Comparison of ENCODE assay signal across 8 cellular contexts in genomic region chr13:79973533-79973963, GRCh38.
A peak's percentile ranks its signal among the peaks of the same experiment; 100 is the strongest.
DNase-seq lines count a peak whose midpoint lies in the region; ATAC-seq and TF ChIP-seq lines count a peak whose summit lies in the region.

No MANE protein-coding gene starts in this region.

- H3K4me3 ChIP-seq in Peyer's patch, result no peak overlapping the region
- H3K4me3 ChIP-seq in hepatocyte, result no peak overlapping the region
- H3K4me3 ChIP-seq in CD8-positive, alpha-beta T cell (ENCODE audit: low read depth, low read length), result no peak overlapping the region
- H3K4me3 ChIP-seq in naive thymus-derived CD4-positive, alpha-beta T cell (ENCODE audit: low read length), result no peak overlapping the region

- H3K4me1 ChIP-seq in Peyer's patch (no peaks in the 10 kb centered on the region), hepatocyte (ENCODE audit: insufficient read depth) (no peaks in the 10 kb centered on the region)
- no peaks in the 10 kb centered on the region for H3K4me1 ChIP-seq in CD8-positive, alpha-beta T cell (ENCODE audit: insufficient read depth, low read length)
- H3K4me1 ChIP-seq in naive thymus-derived CD4-positive, alpha-beta T cell (ENCODE audit: control insufficient read depth in 2 of 2, insufficient read depth in 2 of 2, low read length in 2 of 2), result no peaks in the 10 kb centered on the region

- CTCF ChIA-PET in CD8-positive, alpha-beta T cell (lab: Charles Lee), result interaction anchor here (0.7 kb wide), 1 partner anchor 40 kb away, joined by 4 read pairs; no protein-coding TSS in a partner anchor
- CTCF ChIA-PET in naive thymus-derived CD4-positive, alpha-beta T cell (lab: Charles Lee), result no interaction called here

- H3K27me3 ChIP-seq in Peyer's patch, result no peaks in the 10 kb centered on the region
- no peaks in the 10 kb centered on the region for H3K27me3 ChIP-seq in hepatocyte
- H3K27me3 ChIP-seq in CD8-positive, alpha-beta T cell (ENCODE audit: insufficient read depth, low read length), result no peaks in the 10 kb centered on the region
- H3K27me3 ChIP-seq in naive thymus-derived CD4-positive, alpha-beta T cell (ENCODE audit: control insufficient read depth in 2 of 2, insufficient read depth in 2 of 2, low read length in 2 of 2), result no peaks in the 10 kb centered on the region

- no peaks in the 10 kb centered on the region for H3K27me3 Mint-ChIP-seq in nephron progenitor cell (ENCODE audit: low read depth, poor library complexity)
- no peaks in the 10 kb centered on the region for H3K27me3 Mint-ChIP-seq in CD8-positive, alpha-beta T cell (ENCODE audit: low read depth)
- no peaks in the 10 kb centered on the region for H3K27me3 Mint-ChIP-seq in naive thymus-derived CD4-positive, alpha-beta T cell

- no peaks in the 10 kb centered on the region for H3K4me1 Mint-ChIP-seq in nephron progenitor cell
- H3K4me1 Mint-ChIP-seq in CD8-positive, alpha-beta T cell (ENCODE audit: low read depth), result no peaks in the 10 kb centered on the region
- H3K4me1 Mint-ChIP-seq in naive thymus-derived CD4-positive, alpha-beta T cell, result no peaks in the 10 kb centered on the region

- no peaks in the 10 kb centered on the region for H3K79me2 ChIP-seq in hepatocyte

- WGBS in hepatocyte (ENCODE audit: low lambda C conversion rate, missing lambda C conversion rate), result 98% methylated on average over 4 of the region's 4 CpGs

- TF ChIP-seq CTCF in Peyer's patch (IDR thresholded peaks at IDR 0.05) (peak in 4 of 6 experiments; percentile 28 to 55 (median 36)), hepatocyte (IDR thresholded peaks at IDR 0.05; ENCODE audit: poor library complexity) (peak; percentile 32), nephron progenitor cell (IDR thresholded peaks at IDR 0.05) (no peak)
- no peak for TF ChIP-seq CTCF in CD8-positive, alpha-beta T cell (IDR thresholded peaks at IDR 0.05)

- H3K9me3 ChIP-seq in Peyer's patch, result peaks cover 0 to 4% (median 1%) of the 10 kb centered on the region in 4 donors
- H3K9me3 ChIP-seq in hepatocyte (ENCODE audit: low read depth), result no peaks in the 10 kb centered on the region
- no peaks in the 10 kb centered on the region for H3K9me3 ChIP-seq in CD8-positive, alpha-beta T cell (ENCODE audit: low read length)
- no peaks in the 10 kb centered on the region for H3K9me3 ChIP-seq in naive thymus-derived CD4-positive, alpha-beta T cell (ENCODE audit: control insufficient read depth in 2 of 3, low read length in 3 of 3)

- POLR2A ChIA-PET in CD8-positive, alpha-beta T cell (lab: Charles Lee), result no interaction called here
- POLR2A ChIA-PET in naive thymus-derived CD4-positive, alpha-beta T cell (lab: Charles Lee), result no interaction called here

- no peaks in the 10 kb centered on the region for H3K36me3 ChIP-seq in Peyer's patch
- H3K36me3 ChIP-seq in hepatocyte (replicated peaks; ENCODE audit: insufficient read depth, low read depth), result no peaks in the 10 kb centered on the region
- H3K36me3 ChIP-seq in CD8-positive, alpha-beta T cell (ENCODE audit: insufficient read depth, low read length), result no peaks in the 10 kb centered on the region
- no peaks in the 10 kb centered on the region for H3K36me3 ChIP-seq in naive thymus-derived CD4-positive, alpha-beta T cell (ENCODE audit: control insufficient read depth in 2 of 3, insufficient read depth in 3 of 3, low read length in 3 of 3)

- H3K4me2 ChIP-seq in hepatocyte, result no peak overlapping the region

- H3K27ac ChIP-seq in Peyer's patch (no peak overlapping the region), hepatocyte (no peak overlapping the region)
- H3K27ac ChIP-seq in CD8-positive, alpha-beta T cell (ENCODE audit: low read depth, low read length), result no peak overlapping the region
- H3K27ac ChIP-seq in naive thymus-derived CD4-positive, alpha-beta T cell (ENCODE audit: low read depth, low read length), result no peak overlapping the region

- no peak overlapping the region for H2AFZ ChIP-seq in hepatocyte

- H3K36me3 Mint-ChIP-seq in nephron progenitor cell (ENCODE audit: low read depth), result peaks cover 77% of the 10 kb centered on the region
- H3K36me3 Mint-ChIP-seq in CD8-positive, alpha-beta T cell, result no peaks in the 10 kb centered on the region
- no peaks in the 10 kb centered on the region for H3K36me3 Mint-ChIP-seq in naive thymus-derived CD4-positive, alpha-beta T cell

- no peak for TF ChIP-seq POLR2A in Peyer's patch (IDR thresholded peaks at IDR 0.05)

- H4K20me1 ChIP-seq in hepatocyte (ENCODE audit: insufficient read depth, poor library complexity, severe bottlenecking), result no peaks in the 10 kb centered on the region

- no peak overlapping the region for H3K4me3 Mint-ChIP-seq in nephron progenitor cell
- no peak overlapping the region for H3K4me3 Mint-ChIP-seq in CD8-positive, alpha-beta T cell
- H3K4me3 Mint-ChIP-seq in naive thymus-derived CD4-positive, alpha-beta T cell, result no peak overlapping the region

- H3K9me2 ChIP-seq in hepatocyte (replicated peaks; ENCODE audit: insufficient read depth), result no peaks in the 10 kb centered on the region

- DNase-seq in SKM-1 (lab: John Stamatoyannopoulos, UW; ENCODE audit: unreplicated experiment) (peak; percentile 7), SKM-1 treated with dmso at 0.1 percent for 144 hours (lab: John Stamatoyannopoulos, UW; ENCODE audit: unreplicated experiment) (no peak), Peyer's patch (peak in 1 of 3 donors; percentile 43), hepatocyte (ENCODE audit: low spot score) (no peak), nephron progenitor cell (no peak)
- no peak for DNase-seq in CD8-positive, alpha-beta T cell
- DNase-seq in naive thymus-derived CD4-positive, alpha-beta T cell, result no peak

- intact Hi-C loops in CD8-positive, alpha-beta T cell (cut with DNase I, micrococcal nuclease), result no loop called here
- intact Hi-C loops in naive thymus-derived CD4-positive, alpha-beta T cell (cut with micrococcal nuclease), result no loop called here

- H3K9me3 Mint-ChIP-seq in nephron progenitor cell, result peaks cover 97% of the 10 kb centered on the region
- peaks cover 18% of the 10 kb centered on the region for H3K9me3 Mint-ChIP-seq in CD8-positive, alpha-beta T cell
- peaks cover 0 to 43% (median 12%) of the 10 kb centered on the region in 11 donors for H3K9me3 Mint-ChIP-seq in naive thymus-derived CD4-positive, alpha-beta T cell

- peak; percentile 82 for ATAC-seq in HG02884 (IDR thresholded peaks at IDR 0.05; ENCODE audit: unreplicated experiment)
- ATAC-seq in CD8-positive, alpha-beta T cell, result no peak
- no peak for ATAC-seq in naive thymus-derived CD4-positive, alpha-beta T cell

- H3K27ac Mint-ChIP-seq in nephron progenitor cell, result no peak overlapping the region
- H3K27ac Mint-ChIP-seq in CD8-positive, alpha-beta T cell, result no peak overlapping the region
- H3K27ac Mint-ChIP-seq in naive thymus-derived CD4-positive, alpha-beta T cell, result no peak overlapping the region

Comparison
In these comparisons a context has a peak if more than half of its experiments do, and no peak if none do; other contexts are left out.
1. CTCF ChIP-seq: peak in Peyer's patch (4 of 6) and hepatocyte (single experiment); none in nephron progenitor cell (single experiment) and CD8-positive, alpha-beta T cell (single experiment).